11 cellular contexts compared by ENCODE assay signal in the genomic region with DNA sequence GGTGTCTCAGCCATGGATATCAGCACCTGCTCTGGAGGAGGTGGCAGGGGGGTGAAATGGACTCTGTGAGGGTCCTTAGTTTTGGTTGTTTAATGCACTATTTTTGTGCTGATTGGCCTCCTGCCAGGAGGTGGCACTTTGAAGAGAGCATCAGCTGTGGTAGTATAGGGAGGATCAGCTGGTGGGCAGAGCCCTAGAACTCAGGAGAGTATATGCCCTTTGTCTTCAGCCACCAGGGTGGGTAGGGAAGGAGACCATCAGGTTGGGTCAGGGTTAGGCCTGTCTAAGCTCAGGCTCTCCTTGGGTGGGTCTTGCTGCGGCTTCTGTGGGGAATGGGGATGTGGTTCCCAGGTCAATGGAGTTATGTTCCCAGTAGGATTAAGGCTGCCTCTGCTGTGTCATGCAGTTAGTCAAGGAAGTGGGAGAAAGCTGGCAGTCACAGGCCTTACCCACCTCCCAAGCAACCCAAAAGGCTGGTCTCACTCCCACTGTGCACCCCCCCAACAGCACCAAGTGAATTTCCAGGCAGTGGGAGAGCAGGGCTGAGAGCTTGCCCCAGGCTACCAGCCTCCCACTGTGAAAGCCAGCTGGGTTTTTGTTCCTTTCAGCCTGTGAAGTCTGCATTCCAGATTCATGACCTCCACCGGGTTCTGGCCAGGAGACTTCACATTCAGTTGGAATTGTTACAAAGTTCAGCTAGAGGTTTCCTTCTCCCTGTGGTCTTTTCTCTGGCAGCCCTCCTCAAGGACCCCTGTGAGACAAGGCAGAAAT. TPM values are rescaled to one million over a fixed set of nuclear protein-coding genes. Genes with fewer than 3 reads are reported as not detected.
DNase-seq lines count a peak whose midpoint lies in the region; ATAC-seq, FAIRE-seq and TF ChIP-seq lines count a peak whose summit lies in the region.
"Had no signal": no experiment of that assay in that cellular context is flagged by ENCODE, and none has a peak within 500 bp of the region (broad histone marks: within the 10 kb centered on the region; RNA-seq: fewer than 3 reads in every experiment).

No MANE protein-coding gene starts in this region.

- peaks cover 15% of the 10 kb centered on the region for H3K4me1 ChIP-seq in adipocyte (ENCODE audit: control insufficient read depth, insufficient read depth, low read length)

- H3K36me3 ChIP-seq in adipocyte (ENCODE audit: control insufficient read depth, insufficient read depth, low read length, severe bottlenecking) = no peaks in the 10 kb centered on the region

- no peak for TF ChIP-seq CTCF in AG10803 (conservative IDR thresholded peaks at IDR 0.05; ENCODE audit: low read length)

- FAIRE-seq in HTR-8/SVneo (lab: Jason Lieb, UNC) = no peak

- H3K9me3 ChIP-seq in adipocyte (ENCODE audit: control insufficient read depth, low read length) = no peaks in the 10 kb centered on the region

- intact Hi-C loops in cardiac septum (cut with DNase I) = no loop called here

- DNase-seq in AG10803 (ENCODE audit: low read depth) = peak; percentile 43
- DNase-seq in HTR-8/SVneo (ENCODE audit: insufficient read length, low spot score) = peak; percentile 29
- peak; percentile 77 for DNase-seq in adipocyte (ENCODE audit: low read depth)
- peak; percentile 14 for DNase-seq in glomerular visceral epithelial cell (ENCODE audit: extremely low spot score)
- no peak for DNase-seq in COR-L47 (lab: John Stamatoyannopoulos, UW)
- no peak for DNase-seq in cerebellar cortex (ENCODE audit: low spot score)
- DNase-seq in cardiac septum (ENCODE audit: low spot score) = no peak
- DNase-seq: activated CD4-positive, alpha-beta T cell treated with anti-CD3 and anti-CD28 coated beads for 4 hours; C1 segment of cervical spinal cord; NCI-H2227 treated with DMSO at 0.1 percent for 48 hours had no signal

- no peak for ATAC-seq in GM19463 (IDR thresholded peaks at IDR 0.05; ENCODE audit: unreplicated experiment)

- H3K27me3 ChIP-seq in adipocyte (replicated peaks; ENCODE audit: control insufficient read depth, insufficient read depth, low read length) = no peaks in the 10 kb centered on the region

- H3K4me3 ChIP-seq in AG10803 (ENCODE audit: low read length) (no peak overlapping the region), adipocyte (ENCODE audit: low read length) (peak overlapping the region; percentile 21)

- no peak overlapping the region for H3K9ac ChIP-seq in adipocyte (ENCODE audit: low read length)

RNA-seq across cellular contexts. Expression of a gene that starts 5.7 kb away (rescaled TPM):
- 53.4 TPM for total RNA-seq in cardiac septum

Comparison
In these comparisons a context has a peak if more than half of its experiments do, and no peak if none do; other contexts are left out.
1. DNase-seq: peak in AG10803 (single experiment), HTR-8/SVneo (single experiment), adipocyte (single experiment) and glomerular visceral epithelial cell (single experiment); none in COR-L47 (single experiment), cerebellar cortex (single experiment) and cardiac septum (single experiment).